ENCODE assay signal across 18 cellular contexts in genomic region chr2:223712642-223713041, GRCh38.
DNase-seq lines count a peak whose midpoint lies in the region; ATAC-seq, FAIRE-seq and TF ChIP-seq lines count a peak whose summit lies in the region.
"Had no signal": no experiment of that assay in that cellular context is flagged by ENCODE, and none has a peak within 500 bp of the region (broad histone marks: within the 10 kb centered on the region; RNA-seq: fewer than 3 reads in every experiment).

No MANE protein-coding gene starts in this region.

- H3K27me3 Mint-ChIP-seq in mesothelial cell of epicardium (ENCODE audit: low read depth) = no peaks in the 10 kb centered on the region

- no peak for ATAC-seq in HG03175 (IDR thresholded peaks at IDR 0.05; ENCODE audit: unreplicated experiment)
- ATAC-seq: K562 had no signal

- H3K4me1 Mint-ChIP-seq in mesothelial cell of epicardium = peaks cover 11% of the 10 kb centered on the region

- no peak for TF ChIP-seq CTCF in mesothelial cell of epicardium (IDR thresholded peaks at IDR 0.05; ENCODE audit: unreplicated experiment)

- peaks cover 19% of the 10 kb centered on the region for H3K36me3 Mint-ChIP-seq in mesothelial cell of epicardium

- DNase-seq in DMS79 (lab: John Stamatoyannopoulos, UW) = peak; percentile 38
- DNase-seq in DMS79 treated with DMSO at 0.1 percent for 48 hours (lab: John Stamatoyannopoulos, UW) = peak; percentile 34
- DNase-seq in NCI-H82 treated with DMSO at 0.1 percent for 48 hours (lab: John Stamatoyannopoulos, UW; ENCODE audit: unreplicated experiment) = peak; percentile 50
- no peak for DNase-seq in mesothelial cell of epicardium (ENCODE audit: low spot score in 2 of 2, unreplicated experiment in 2 of 2)
- no peak for DNase-seq in H54 (ENCODE audit: insufficient read length, low spot score)
- no peak for DNase-seq in AG08396 (ENCODE audit: low spot score)
- DNase-seq: ACHN; AML-193; Caco-2; CD4-positive, alpha-beta T cell; GF-D8; GM23248; HCEC 1CT; IMR-90 had no signal

- H3K9me3 Mint-ChIP-seq in mesothelial cell of epicardium = peaks cover 9% of the 10 kb centered on the region
- H3K9me3 Mint-ChIP-seq: CD4-positive, alpha-beta T cell had no signal

- FAIRE-seq in H54 (lab: Jason Lieb, UNC) = no peak
- FAIRE-seq: D721Med, HTR-8/SVneo, K562 had no signal

- H3K4me3 Mint-ChIP-seq in mesothelial cell of epicardium = no peak overlapping the region
- H3K4me3 Mint-ChIP-seq: CD4-positive, alpha-beta T cell had no signal

- TF ChIP-seq POLR2A in H54 (IDR thresholded peaks at IDR 0.05; ENCODE audit: low read depth, low read length) = no peak

- peak overlapping the region; percentile 25 for H3K27ac Mint-ChIP-seq in mesothelial cell of epicardium
- H3K27ac Mint-ChIP-seq: CD4-positive, alpha-beta T cell had no signal

Comparison
In these comparisons a context has a peak if more than half of its experiments do, and no peak if none do; other contexts are left out.
1. DNase-seq: peak in DMS79 (single experiment), DMS79 treated with DMSO at 0.1 percent for 48 hours (single experiment) and NCI-H82 treated with DMSO at 0.1 percent for 48 hours (single experiment); none in mesothelial cell of epicardium (0 of 2), H54 (single experiment) and AG08396 (single experiment).